In genomic region chrX:1537031-1537715, GRCh38 we compare ENCODE assay signal across 8 cellular contexts. TPM values are rescaled to one million over a fixed set of nuclear protein-coding genes. Genes with fewer than 3 reads are reported as not detected.
A peak's percentile ranks its signal among the peaks of the same experiment; 100 is the strongest.
DNase-seq lines count a peak whose midpoint lies in the region; ATAC-seq and TF ChIP-seq lines count a peak whose summit lies in the region.

Gene P2RY8 (minus strand): TSS chrX:1537185. CDS start chrX:1466558, 70,627 bp downstream.

- H3K4me3 ChIP-seq in fibroblast of villous mesenchyme (ENCODE audit: low read depth, low read length): no peak within 1 kb of the TSS

- peak; percentile 54 for ATAC-seq in HG02884 (IDR thresholded peaks at IDR 0.05; ENCODE audit: unreplicated experiment)

- no peak for TF ChIP-seq CTCF in fibroblast of villous mesenchyme (IDR thresholded peaks at IDR 0.05; ENCODE audit: insufficient read depth, low read depth, low read length)

- DNase-seq in DMS 273 (lab: John Stamatoyannopoulos, UW; ENCODE audit: unreplicated experiment) (peak; percentile 70), DMS 273 treated with DMSO at 0.1 percent for 48 hours (lab: John Stamatoyannopoulos, UW) (no peak), NOMO-1 (lab: John Stamatoyannopoulos, UW; ENCODE audit: unreplicated experiment in 2 of 2) (peak; percentile 96 to 98), fibroblast of villous mesenchyme (ENCODE audit: low read depth) (peak; percentile 16), HCEC 1CT (no peak)
- DNase-seq in activated CD8-positive, alpha-beta memory T cell treated with anti-CD3 and anti-CD28 coated beads, Interleukin-2, amount 50 U/mL, for 24 hours (ENCODE audit: extremely low read depth): peak; percentile 61
- peak; percentile 70 for DNase-seq in stimulated activated CD4-positive, alpha-beta T cell treated with anti-CD3 and anti-CD28 coated beads, Interleukin-15, amount 100 ng/mL, for 48 hours (ENCODE audit: low read depth in 2 of 2)

RNA-seq across cellular contexts. Expression of gene P2RY8, which starts in this region (rescaled TPM):
- total RNA-seq in fibroblast of villous mesenchyme: not detected in 2 replicates

Comparison
In these comparisons a context has a peak if more than half of its experiments do, and no peak if none do; other contexts are left out.
1. DNase-seq: peak in DMS 273 (single experiment), NOMO-1 (2 of 2), activated CD8-positive, alpha-beta memory T cell treated with anti-CD3 and anti-CD28 coated beads, Interleukin-2, amount 50 U/mL, for 24 hours (single experiment) and stimulated activated CD4-positive, alpha-beta T cell treated with anti-CD3 and anti-CD28 coated beads, Interleukin-15, amount 100 ng/mL, for 48 hours (2 of 2); none in DMS 273 treated with DMSO at 0.1 percent for 48 hours (single experiment) and HCEC 1CT (single experiment).
2. Peak in DNase-seq in fibroblast of villous mesenchyme; RNA of the gene not detected or under 1 TPM.